In genomic region chr6:108921547-108922331, GRCh38 we compare ENCODE assay signal across 10 cellular contexts.
DNase-seq lines count a peak whose midpoint lies in the region; ATAC-seq and TF ChIP-seq lines count a peak whose summit lies in the region.
"Had no signal": no experiment of that assay in that cellular context is flagged by ENCODE, and none has a peak within 500 bp of the region (broad histone marks: within the 10 kb centered on the region; RNA-seq: fewer than 3 reads in every experiment).

No MANE protein-coding gene starts in this region.

- H3K27me3 ChIP-seq in heart left ventricle: no peaks in the 10 kb centered on the region
- no peaks in the 10 kb centered on the region for H3K27me3 ChIP-seq in tibial nerve

- TF ChIP-seq CTCF in heart left ventricle (IDR thresholded peaks at IDR 0.05) (no peak), tibial nerve (IDR thresholded peaks at IDR 0.05) (no peak)

- peaks cover 27% of the 10 kb centered on the region for H3K4me1 Mint-ChIP-seq in activated naive CD4-positive, alpha-beta T cell treated with anti-CD3 and anti-CD28 coated beads for 36 hours (ENCODE audit: low read depth)
- peaks cover 54% of the 10 kb centered on the region for H3K4me1 Mint-ChIP-seq in activated CD8-positive, alpha-beta T cell treated with anti-CD3 and anti-CD28 coated beads, Interleukin-2, amount 10 ng/mL, durations not matched to agents 7 days and 5 days (ENCODE audit: low read depth)

- no peak overlapping the region for H3K4me3 ChIP-seq in heart left ventricle
- no peak overlapping the region for H3K4me3 ChIP-seq in tibial nerve

- H3K27me3 Mint-ChIP-seq in activated naive CD4-positive, alpha-beta T cell treated with anti-CD3 and anti-CD28 coated beads for 36 hours (ENCODE audit: low read depth): no peaks in the 10 kb centered on the region
- H3K27me3 Mint-ChIP-seq in activated CD8-positive, alpha-beta T cell treated with anti-CD3 and anti-CD28 coated beads, Interleukin-2, amount 10 ng/mL, durations not matched to agents 7 days and 5 days (ENCODE audit: low read depth): peaks cover 28% of the 10 kb centered on the region
- H3K27me3 Mint-ChIP-seq: memory B cell had no signal

- peaks cover 5% of the 10 kb centered on the region for H3K36me3 Mint-ChIP-seq in activated naive CD4-positive, alpha-beta T cell treated with anti-CD3 and anti-CD28 coated beads for 36 hours (ENCODE audit: low read depth)
- H3K36me3 Mint-ChIP-seq in activated CD8-positive, alpha-beta T cell treated with anti-CD3 and anti-CD28 coated beads, Interleukin-2, amount 10 ng/mL, durations not matched to agents 7 days and 5 days (ENCODE audit: low read depth): peaks cover 23% of the 10 kb centered on the region

- TF ChIP-seq EP300 in tibial nerve (IDR thresholded peaks at IDR 0.05): peak; percentile 64 to 89

- peak overlapping the region in 4 of 12 donors; percentile 6 to 50 (median 30) for H3K27ac ChIP-seq in heart left ventricle
- H3K27ac ChIP-seq in tibial nerve: peak overlapping the region in 1 of 4 donors; percentile 45
- H3K27ac ChIP-seq: C4-2B had no signal

- WGBS in heart left ventricle, 4 donors: 71 to 87% (median 75%) methylated on average over 9 of the region's 9 CpGs
- WGBS in tibial nerve, 2 donors: 61 to 62% methylated on average over 9 of the region's 9 CpGs

- POLR2A ChIA-PET in activated CD8-positive, alpha-beta T cell treated with anti-CD3 and anti-CD28 coated beads, Interleukin-2, amount 10 ng/mL, durations not matched to agents 7 days and 5 days (lab: Charles Lee): interaction anchor here (0.6 to 3.3 kb wide), 8 partner anchors 11 to 173 kb away, joined by 3 to 12 read pairs (median 4); partner anchors contain the start of genes CEP57L1 and SESN1

- peak; percentile 43 for DNase-seq in activated naive CD4-positive, alpha-beta T cell treated with anti-CD3 and anti-CD28 coated beads for 36 hours
- no peak for DNase-seq in activated naive CD4-positive, alpha-beta T cell treated with anti-CD3 and anti-CD28 coated beads, Interleukin-2, amount 50 U/mL, for 16 hours
- DNase-seq in activated CD8-positive, alpha-beta T cell treated with anti-CD3 and anti-CD28 coated beads, Interleukin-2, amount 10 ng/mL, durations not matched to agents 7 days and 5 days: peak; percentile 64
- peak in 1 of 5 donors; percentile 27 for DNase-seq in heart left ventricle
- peak in 1 of 2 donors; percentile 68 for DNase-seq in tibial nerve (ENCODE audit: low spot score in 2 of 2)
- no peak for DNase-seq in NCI-H1930 (lab: John Stamatoyannopoulos, UW)

- intact Hi-C loops in activated naive CD4-positive, alpha-beta T cell treated with anti-CD3 and anti-CD28 coated beads for 36 hours (cut with micrococcal nuclease): loop anchor here (1.0 to 2.0 kb wide), 3 partner anchors 38 to 87 kb away; no protein-coding TSS in a partner anchor
- intact Hi-C loops in heart left ventricle (cut with DNase I): no loop called here

- H3K9me3 ChIP-seq in heart left ventricle (no peaks in the 10 kb centered on the region), tibial nerve (no peaks in the 10 kb centered on the region)

- H3K27ac Mint-ChIP-seq in activated naive CD4-positive, alpha-beta T cell treated with anti-CD3 and anti-CD28 coated beads for 36 hours: no peak overlapping the region
- H3K27ac Mint-ChIP-seq in activated CD8-positive, alpha-beta T cell treated with anti-CD3 and anti-CD28 coated beads, Interleukin-2, amount 10 ng/mL, durations not matched to agents 7 days and 5 days: peak overlapping the region; percentile 54
- H3K27ac Mint-ChIP-seq: memory B cell had no signal

- H3K9me3 Mint-ChIP-seq in activated naive CD4-positive, alpha-beta T cell treated with anti-CD3 and anti-CD28 coated beads for 36 hours: no peaks in the 10 kb centered on the region
- peaks cover 3% of the 10 kb centered on the region for H3K9me3 Mint-ChIP-seq in activated CD8-positive, alpha-beta T cell treated with anti-CD3 and anti-CD28 coated beads, Interleukin-2, amount 10 ng/mL, durations not matched to agents 7 days and 5 days (ENCODE audit: insufficient read depth)
- H3K9me3 Mint-ChIP-seq: memory B cell had no signal

- peak; percentile 83 for ATAC-seq in activated CD8-positive, alpha-beta T cell treated with anti-CD3 and anti-CD28 coated beads, Interleukin-2, amount 10 ng/mL, durations not matched to agents 7 days and 5 days
- ATAC-seq in heart left ventricle: peak in 3 of 4 donors; percentile 38 to 80 (median 69)
- ATAC-seq in GM19463 (IDR thresholded peaks at IDR 0.05; ENCODE audit: unreplicated experiment): no peak
- no peak for ATAC-seq in HG03378 (IDR thresholded peaks at IDR 0.05; ENCODE audit: unreplicated experiment)

- no peak overlapping the region for H3K4me3 Mint-ChIP-seq in activated naive CD4-positive, alpha-beta T cell treated with anti-CD3 and anti-CD28 coated beads for 36 hours
- H3K4me3 Mint-ChIP-seq in activated CD8-positive, alpha-beta T cell treated with anti-CD3 and anti-CD28 coated beads, Interleukin-2, amount 10 ng/mL, durations not matched to agents 7 days and 5 days: peak overlapping the region; percentile 14
- H3K4me3 Mint-ChIP-seq: memory B cell had no signal

- H3K4me1 ChIP-seq in heart left ventricle (peaks cover 0 to 32% (median 4%) of the 10 kb centered on the region in 12 donors), tibial nerve (peaks cover 0 to 16% (median 8%) of the 10 kb centered on the region in 4 donors)

- CTCF ChIA-PET in activated naive CD4-positive, alpha-beta T cell treated with anti-CD3 and anti-CD28 coated beads for 36 hours (lab: Charles Lee): interaction anchor here (0.9 to 1.7 kb wide), 5 partner anchors 7 to 154 kb away, joined by 3 to 6 read pairs (median 4); no protein-coding TSS in a partner anchor
- CTCF ChIA-PET in activated CD8-positive, alpha-beta T cell treated with anti-CD3 and anti-CD28 coated beads, Interleukin-2, amount 10 ng/mL, durations not matched to agents 7 days and 5 days (lab: Charles Lee): interaction anchor here (0.6 to 5.8 kb wide), 13 partner anchors 8 to 158 kb away, joined by 3 to 44 read pairs (median 4); no protein-coding TSS in a partner anchor

- TF ChIP-seq POLR2A in heart left ventricle (IDR thresholded peaks at IDR 0.05) (no peak), tibial nerve (IDR thresholded peaks at IDR 0.05) (no peak)

- H3K36me3 ChIP-seq in heart left ventricle: no peaks in the 10 kb centered on the region
- H3K36me3 ChIP-seq in tibial nerve: no peaks in the 10 kb centered on the region

Comparison
In these comparisons a context has a peak if more than half of its experiments do, and no peak if none do; other contexts are left out.
1. DNase-seq: peak in activated naive CD4-positive, alpha-beta T cell treated with anti-CD3 and anti-CD28 coated beads for 36 hours (single experiment) and activated CD8-positive, alpha-beta T cell treated with anti-CD3 and anti-CD28 coated beads, Interleukin-2, amount 10 ng/mL, durations not matched to agents 7 days and 5 days (single experiment); none in activated naive CD4-positive, alpha-beta T cell treated with anti-CD3 and anti-CD28 coated beads, Interleukin-2, amount 50 U/mL, for 16 hours (single experiment) and NCI-H1930 (0 of 2).
2. ATAC-seq: peak in activated CD8-positive, alpha-beta T cell treated with anti-CD3 and anti-CD28 coated beads, Interleukin-2, amount 10 ng/mL, durations not matched to agents 7 days and 5 days (single experiment) and heart left ventricle (3 of 4); none in GM19463 (single experiment) and HG03378 (single experiment).